8 cellular contexts compared by ENCODE assay signal in the genomic region with DNA sequence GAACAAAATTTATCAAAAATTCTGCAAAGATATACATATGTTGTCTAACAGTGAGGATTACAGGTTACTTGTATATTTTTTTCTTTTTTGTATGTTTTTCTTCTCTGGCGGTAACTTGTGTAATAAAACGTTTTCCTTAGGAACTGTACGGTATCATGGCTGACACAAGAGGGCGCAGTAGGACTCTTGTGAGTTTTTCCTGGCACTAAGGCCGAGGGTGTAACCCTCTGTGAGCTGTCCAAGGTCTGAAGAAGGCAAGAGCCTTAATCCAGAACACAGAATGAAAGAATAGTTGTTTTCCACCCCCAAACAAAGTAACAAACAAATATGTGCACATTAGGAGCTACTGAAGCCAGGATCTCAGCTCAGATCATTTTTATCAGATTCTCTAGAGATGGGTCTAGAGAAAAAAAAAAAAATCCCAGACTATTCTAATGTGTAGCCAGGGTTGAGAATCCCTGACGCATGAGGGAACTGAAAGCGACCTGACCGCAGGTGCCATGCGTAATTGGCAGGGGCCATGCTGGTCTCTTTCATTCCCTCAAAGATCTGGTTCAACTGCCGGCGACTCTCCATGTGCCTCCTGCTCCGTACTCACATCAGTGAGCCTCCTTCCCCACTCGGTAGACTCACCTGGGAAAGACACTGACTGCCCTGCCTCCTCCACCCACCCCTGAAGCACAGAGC. TPM values are rescaled to one million over a fixed set of nuclear protein-coding genes. Genes with fewer than 3 reads are reported as not detected.
DNase-seq lines count a peak whose midpoint lies in the region; ATAC-seq, FAIRE-seq and TF ChIP-seq lines count a peak whose summit lies in the region.

No MANE protein-coding gene starts in this region.

- H3K9me3 ChIP-seq in HAP-1 (no peaks in the 10 kb centered on the region), SJCRH30 (replicated peaks) (no peaks in the 10 kb centered on the region), H1 (ENCODE audit: insufficient read depth in 2 of 2, low read depth in 1 of 2, low read length in 1 of 2) (no peaks in the 10 kb centered on the region), lung (ENCODE audit: control insufficient read depth in 2 of 2, insufficient read depth in 1 of 2, low read length in 1 of 2) (no peaks in the 10 kb centered on the region), vagina (no peaks in the 10 kb centered on the region)

- TF ChIP-seq EP300 in H1 (IDR thresholded peaks at IDR 0.05; ENCODE audit: borderline replicate concordance in 1 of 2, low read depth in 2 of 2, low read length in 2 of 2), result no peak

- no peaks in the 10 kb centered on the region for H4K20me1 ChIP-seq in H1 (replicated peaks in 1 of 2; ENCODE audit: control insufficient read depth in 1 of 2, insufficient read depth in 2 of 2, low read length in 2 of 2)

- in situ Hi-C loops in HAP-1 (cut with MboI; ENCODE audit: low sequenced_read_pairs), result no loop called here

- no peaks in the 10 kb centered on the region for H3K9me3 Mint-ChIP-seq in natural killer cell
- H3K9me3 Mint-ChIP-seq in natural killer cell treated with Interleukin-12 subunit alpha and Interleukin-12 subunit beta and Interleukin-15 and Interleukin-18, amount 100 ng/mL, for 72 hours, result no peaks in the 10 kb centered on the region

- H2AFZ ChIP-seq in H1 (ENCODE audit: low read length), result no peak overlapping the region

- 54% methylated on average over 13 of the region's 13 CpGs; no CpG with 5 or more reads in 1 of the 2 experiments for WGBS in H1 (ENCODE audit: extremely low coverage in 1 of 2, insufficient coverage in 1 of 2, insufficient read length in 1 of 2, insufficient replicate concordance in 2 of 2, low coverage in 1 of 2, low lambda C conversion rate in 2 of 2, missing lambda C conversion rate in 1 of 2), 2 experiments
- 48 to 49% methylated on average over 13 of the region's 13 CpGs for WGBS in lung, 2 donors

- H3K23me2 ChIP-seq in H1 (ENCODE audit: low read depth, low read length), result no peaks in the 10 kb centered on the region

- no peak overlapping the region for H4K8ac ChIP-seq in H1 (ENCODE audit: extremely low read depth, insufficient read depth, low read length)

- POLR2A ChIA-PET in H1 (lab: Charles Lee; ENCODE audit: partially characterized antibody), result no interaction called here

- CTCF ChIA-PET in H1 (lab: Charles Lee; ENCODE audit: partially characterized antibody), result interaction anchor here (0.6 to 2.9 kb wide), 26 partner anchors 9 to 1309 kb away, joined by 3 to 23 read pairs (median 3); no protein-coding TSS in a partner anchor

- TF ChIP-seq CTCF in natural killer cell (IDR thresholded peaks at IDR 0.05) (peak; percentile 33), H1 (IDR thresholded peaks at IDR 0.05; ENCODE audit: control extremely low read depth in 1 of 3, insufficient read depth in 1 of 3, low read depth in 1 of 3, low read length in 3 of 3) (peak; percentile 39 to 84 (median 82)), lung (IDR thresholded peaks at IDR 0.05; ENCODE audit: control extremely low read depth, extremely low read depth) (peak; percentile 59), vagina (IDR thresholded peaks at IDR 0.05) (peak in 2 of 3 experiments; percentile 31 to 48)

- H4K5ac ChIP-seq in H1 (ENCODE audit: insufficient read length, low read depth, low read length), result no peak overlapping the region

- no peak overlapping the region for H2BK20ac ChIP-seq in H1 (ENCODE audit: low read length)

- no peak overlapping the region for H3K4ac ChIP-seq in H1 (replicated peaks; ENCODE audit: insufficient read length, low read depth, low read length)

- H2AK5ac ChIP-seq in H1 (ENCODE audit: low read depth, low read length), result no peak overlapping the region

- peak; percentile 92 to 96 for TF ChIP-seq RAD21 in H1 (IDR thresholded peaks at IDR 0.05 in 1 of 2, conservative IDR thresholded peaks at IDR 0.05 in 1 of 2; ENCODE audit: low read depth in 2 of 2, low read length in 2 of 2)

- H3K9ac ChIP-seq in H1 (replicated peaks in 1 of 4; ENCODE audit: extremely low read depth in 1 of 4, low read depth in 3 of 4, low read length in 3 of 4), result no peak overlapping the region

- no peaks in the 10 kb centered on the region for H3K27me3 ChIP-seq in HAP-1 (ENCODE audit: low read depth)
- H3K27me3 ChIP-seq in SJCRH30, result no peaks in the 10 kb centered on the region
- H3K27me3 ChIP-seq in H1 (replicated peaks in 1 of 4; ENCODE audit: control insufficient read depth in 3 of 4, extremely low read depth in 1 of 4, insufficient read depth in 3 of 4, low read length in 3 of 4), result no peaks in the 10 kb centered on the region; a peak in 1 of 7 replicates
- no peaks in the 10 kb centered on the region for H3K27me3 ChIP-seq in lung (ENCODE audit: control insufficient read depth, insufficient read depth)
- H3K27me3 ChIP-seq in vagina, result no peaks in the 10 kb centered on the region

- H3K14ac ChIP-seq in H1 (ENCODE audit: insufficient read length), result no peak overlapping the region

- H2BK5ac ChIP-seq in H1 (ENCODE audit: low read depth, low read length), result no peak overlapping the region

- no peak overlapping the region for H3K23ac ChIP-seq in H1 (ENCODE audit: insufficient read length)

- H2BK120ac ChIP-seq in H1 (replicated peaks; ENCODE audit: low read depth, low read length), result no peak overlapping the region

- H3K4me1 ChIP-seq in HAP-1 (no peaks in the 10 kb centered on the region), SJCRH30 (no peaks in the 10 kb centered on the region), H1 (replicated peaks in 1 of 4; ENCODE audit: control insufficient read depth in 3 of 4, insufficient read depth in 4 of 4, low read length in 3 of 4) (no peaks in the 10 kb centered on the region), lung (ENCODE audit: control insufficient read depth in 2 of 2, insufficient read depth in 2 of 2, low read length in 2 of 2) (no peaks in the 10 kb centered on the region), vagina (no peaks in the 10 kb centered on the region)

- no peak overlapping the region for H3K4me3 ChIP-seq in HAP-1
- no peak overlapping the region for H3K4me3 ChIP-seq in SJCRH30
- no peak overlapping the region for H3K4me3 ChIP-seq in H1 (ENCODE audit: extremely low read depth in 1 of 4, insufficient read depth in 2 of 4, low read depth in 3 of 4, low read length in 4 of 4)
- H3K4me3 ChIP-seq in lung, result no peak overlapping the region
- H3K4me3 ChIP-seq in vagina, result no peak overlapping the region

- intact Hi-C loops in natural killer cell (cut with micrococcal nuclease), result loop anchor here (1.0 kb wide), 1 partner anchor 654 kb away; no protein-coding TSS in a partner anchor
- intact Hi-C loops in vagina (cut with DNase I), result no loop called here

- no peaks in the 10 kb centered on the region for H3K79me2 ChIP-seq in H1 (ENCODE audit: control insufficient read depth in 1 of 2, insufficient read depth in 2 of 2, low read length in 2 of 2)

- H4K91ac ChIP-seq in H1 (replicated peaks; ENCODE audit: insufficient read length, low read length), result no peak overlapping the region

- no peak overlapping the region for H3K4me3 Mint-ChIP-seq in natural killer cell
- H3K4me3 Mint-ChIP-seq in natural killer cell treated with Interleukin-12 subunit alpha and Interleukin-12 subunit beta and Interleukin-15 and Interleukin-18, amount 100 ng/mL, for 72 hours, result no peak overlapping the region

- H3K27me3 Mint-ChIP-seq in natural killer cell (ENCODE audit: low read depth in 2 of 2), result peaks cover 0 to 4% of the 10 kb centered on the region in 2 donors
- peaks cover 5 to 13% of the 10 kb centered on the region in 2 donors for H3K27me3 Mint-ChIP-seq in natural killer cell treated with Interleukin-12 subunit alpha and Interleukin-12 subunit beta and Interleukin-15 and Interleukin-18, amount 100 ng/mL, for 72 hours

- TF ChIP-seq POLR2A in H1 (IDR thresholded peaks at IDR 0.05; ENCODE audit: control extremely low read depth in 1 of 2, low read depth in 2 of 2, low read length in 2 of 2) (no peak), vagina (IDR thresholded peaks at IDR 0.05) (no peak)

- FAIRE-seq in H1 (lab: Jason Lieb, UNC), result peak; percentile 93

- no peak overlapping the region for H2BK15ac ChIP-seq in H1 (ENCODE audit: low read length)

- no peak overlapping the region for H3K27ac ChIP-seq in SJCRH30
- H3K27ac ChIP-seq in H1 (ENCODE audit: low read depth, low read length), result no peak overlapping the region
- H3K27ac ChIP-seq in lung (ENCODE audit: low read depth in 1 of 2, low read length in 1 of 2), result no peak overlapping the region
- no peak overlapping the region for H3K27ac ChIP-seq in vagina

- ATAC-seq in natural killer cell (peak; percentile 63 to 68 (median 67)), lung (ENCODE audit: insufficient read depth, low FRiP score) (peak; percentile 89)
- no peak for ATAC-seq in natural killer cell treated with Interleukin-12 subunit alpha and Interleukin-12 subunit beta and Interleukin-15 and Interleukin-18, amount 100 ng/mL, for 72 hours

- H3K4me1 Mint-ChIP-seq in natural killer cell, result no peaks in the 10 kb centered on the region
- H3K4me1 Mint-ChIP-seq in natural killer cell treated with Interleukin-12 subunit alpha and Interleukin-12 subunit beta and Interleukin-15 and Interleukin-18, amount 100 ng/mL, for 72 hours (ENCODE audit: low read depth in 2 of 2), result no peaks in the 10 kb centered on the region

- H2BK12ac ChIP-seq in H1 (ENCODE audit: low read depth, low read length), result no peak overlapping the region

- H3K36me3 Mint-ChIP-seq in natural killer cell, result no peaks in the 10 kb centered on the region
- no peaks in the 10 kb centered on the region for H3K36me3 Mint-ChIP-seq in natural killer cell treated with Interleukin-12 subunit alpha and Interleukin-12 subunit beta and Interleukin-15 and Interleukin-18, amount 100 ng/mL, for 72 hours

- H3K36me3 ChIP-seq in HAP-1 (replicated peaks), result no peaks in the 10 kb centered on the region
- no peaks in the 10 kb centered on the region for H3K36me3 ChIP-seq in SJCRH30
- H3K36me3 ChIP-seq in H1 (ENCODE audit: control insufficient read depth in 2 of 4, insufficient read depth in 4 of 4, low read length in 3 of 4), result no peaks in the 10 kb centered on the region
- H3K36me3 ChIP-seq in lung (ENCODE audit: control insufficient read depth in 2 of 2, insufficient read depth in 2 of 2, low read length in 2 of 2), result no peaks in the 10 kb centered on the region
- no peaks in the 10 kb centered on the region for H3K36me3 ChIP-seq in vagina

- DNase-seq in natural killer cell, result no peak
- no peak for DNase-seq in natural killer cell treated with Interleukin-12 subunit alpha and Interleukin-12 subunit beta and Interleukin-15 and Interleukin-18, amount 100 ng/mL, for 72 hours (ENCODE audit: low spot score)
- peak; percentile 49 to 76 for DNase-seq in HAP-1 (ENCODE audit: low spot score in 2 of 2)
- peak; percentile 73 for DNase-seq in M059J (ENCODE audit: low read depth)
- peak; percentile 54 to 78 for DNase-seq in SJCRH30
- peak in 1 of 2 experiments; percentile 76 for DNase-seq in H1 (ENCODE audit: low read depth in 1 of 2, low spot score in 2 of 2)
- DNase-seq in lung (ENCODE audit: low spot score), result peak; percentile 76
- DNase-seq in vagina (ENCODE audit: extremely low spot score in 2 of 2), result no peak

- H3K56ac ChIP-seq in H1 (replicated peaks; ENCODE audit: insufficient read length, low read depth, low read length), result no peak overlapping the region

- H3K18ac ChIP-seq in H1 (ENCODE audit: extremely low read depth, low read length), result no peak overlapping the region

- no peak overlapping the region for H3K4me2 ChIP-seq in H1 (ENCODE audit: insufficient read depth in 1 of 2, low read depth in 2 of 2, low read length in 2 of 2)

- no peaks in the 10 kb centered on the region for H3K79me1 ChIP-seq in H1 (ENCODE audit: low read depth, low read length)

- H3K27ac Mint-ChIP-seq in natural killer cell, result no peak overlapping the region
- no peak overlapping the region for H3K27ac Mint-ChIP-seq in natural killer cell treated with Interleukin-12 subunit alpha and Interleukin-12 subunit beta and Interleukin-15 and Interleukin-18, amount 100 ng/mL, for 72 hours

RNA-seq across cellular contexts. Expression of a gene that starts 27.0 kb away (rescaled TPM):
- not detected for total RNA-seq in natural killer cell
- not detected for total RNA-seq in natural killer cell treated with Interleukin-12 subunit alpha and Interleukin-12 subunit beta and Interleukin-15 and Interleukin-18, amount 100 ng/mL, for 72 hours
- total RNA-seq in M059J (2014; rRNA removed; shearing (Covaris generic)), result 0.17 and 0.54 TPM in 2 replicates
- not detected in 2 replicates for total RNA-seq in SJCRH30 (2014; rRNA removed; shearing (Covaris generic))
- 8.3 and 9.6 TPM in 2 replicates for total RNA-seq in H1 (2021; fragmentation: NEBNext Ultra II Directional; extraction: Animal tissue kit (Norgen Biotek cat#: 25700))
- polyA plus RNA-seq in H1 (2011; rRNA removed), result 3.4 and 4.2 TPM in 2 replicates
- 3.3 TPM for polyA plus RNA-seq in H1 (2011; cell fraction: cytosol; rRNA removed)
- 7.5 TPM for polyA plus RNA-seq in H1 (2011; cell fraction: nucleus; rRNA removed)
- 2.1 to 4.8 TPM (median 4.5 TPM) in 4 replicates for polyA plus RNA-seq in H1 (2012, experiment 1 of 2)
- 2.1 TPM for polyA plus RNA-seq in H1 (2012, experiment 2 of 2)
- polyA plus RNA-seq in H1 (2013, experiment 1 of 2), result 4.1 TPM
- polyA plus RNA-seq in H1 (2013, experiment 2 of 2), result 4.0 TPM
- polyA minus RNA-seq in H1 (2011; rRNA and poly(A)+ RNA removed), result 2.8 and 2.9 TPM in 2 replicates
- 5.8 TPM for polyA minus RNA-seq in H1 (2011; cell fraction: cytosol; rRNA and poly(A)+ RNA removed)
- 16.9 TPM for polyA minus RNA-seq in H1 (2011; cell fraction: nucleus; rRNA and poly(A)+ RNA removed)
- 1 to 10 TPM in 1 of 2 donors, under 1 TPM in 1; 0.57 to 1.3 TPM for total RNA-seq in lung
- polyA plus RNA-seq in lung, result under 1 TPM; 0.12 to 0.21 TPM
- total RNA-seq in vagina, result under 0.01 TPM

Comparison
In these comparisons a context has a peak if more than half of its experiments do, and no peak if none do; other contexts are left out.
1. ATAC-seq: peak in natural killer cell (3 of 3) and lung (single experiment); none in natural killer cell treated with Interleukin-12 subunit alpha and Interleukin-12 subunit beta and Interleukin-15 and Interleukin-18, amount 100 ng/mL, for 72 hours (0 of 2).
2. DNase-seq: peak in HAP-1 (2 of 2), M059J (single experiment), SJCRH30 (2 of 2) and lung (single experiment); none in natural killer cell (single experiment), natural killer cell treated with Interleukin-12 subunit alpha and Interleukin-12 subunit beta and Interleukin-15 and Interleukin-18, amount 100 ng/mL, for 72 hours (single experiment) and vagina (0 of 2).
3. Peak in every context shown above with its lines, with median percentiles within 50 percentile points of each other: CTCF ChIP-seq.